ENCODE assay signal across 9 cellular contexts in the genomic region with DNA sequence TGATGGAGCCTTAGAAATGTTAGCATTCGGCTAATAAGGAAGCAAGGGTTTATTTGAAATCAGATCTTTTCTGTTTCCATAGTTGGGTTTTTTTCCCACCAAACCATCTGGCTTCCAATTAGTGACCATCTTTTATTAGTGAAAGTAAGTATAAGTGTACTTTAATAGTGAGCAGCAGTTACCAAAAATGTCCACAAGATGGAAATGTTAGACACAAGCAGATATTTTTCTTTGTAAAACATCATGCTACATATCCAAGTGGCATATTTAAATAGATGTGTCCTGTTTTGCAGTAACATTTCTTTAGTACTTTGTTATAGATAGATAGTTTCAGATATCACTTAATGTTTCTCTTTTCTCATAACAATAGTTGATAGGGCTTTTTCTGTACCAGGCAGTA. TPM values are rescaled to one million over a fixed set of nuclear protein-coding genes. Genes with fewer than 3 reads are reported as not detected.
DNase-seq lines count a peak whose midpoint lies in the region; ATAC-seq, FAIRE-seq and TF ChIP-seq lines count a peak whose summit lies in the region.
"Had no signal": no experiment of that assay in that cellular context is flagged by ENCODE, and none has a peak within 500 bp of the region (broad histone marks: within the 10 kb centered on the region; RNA-seq: fewer than 3 reads in every experiment).

No MANE protein-coding gene starts in this region.

- H3K27ac Mint-ChIP-seq in activated CD8-positive, alpha-beta T cell treated with anti-CD3 and anti-CD28 coated beads for 36 hours, result no peak overlapping the region
- H3K27ac Mint-ChIP-seq in activated CD8-positive, alpha-beta T cell treated with anti-CD3 and anti-CD28 coated beads, Interleukin-2, amount 10 ng/mL, durations not matched to agents 7 days and 5 days, result no peak overlapping the region
- H3K27ac Mint-ChIP-seq: activated naive CD4-positive, alpha-beta T cell treated with anti-CD3 and anti-CD28 coated beads, Interleukin-2, amount 50 U/mL, for 24 hours had no signal

- H3K4me1 ChIP-seq in pancreas, result no peaks in the 10 kb centered on the region
- H3K4me1 ChIP-seq in mesendoderm (ENCODE audit: control insufficient read depth, low read depth, low read length), result no peaks in the 10 kb centered on the region

- no peak overlapping the region for H3K56ac ChIP-seq in mesendoderm (ENCODE audit: low read length)

- no peak overlapping the region for H3K4me3 ChIP-seq in dorsolateral prefrontal cortex
- no peak overlapping the region for H3K4me3 ChIP-seq in pancreas
- H3K4me3 ChIP-seq in mesendoderm (ENCODE audit: low read length), result no peak overlapping the region

- no peak overlapping the region for H3K9ac ChIP-seq in mesendoderm (ENCODE audit: low read length)

- intact Hi-C loops in activated CD8-positive, alpha-beta T cell treated with anti-CD3 and anti-CD28 coated beads for 36 hours (cut with micrococcal nuclease), result no loop called here
- intact Hi-C loops in dorsolateral prefrontal cortex (cut with DNase I) (no loop called here), pancreas (cut with DNase I) (no loop called here)

- H4K5ac ChIP-seq in mesendoderm (ENCODE audit: low read length), result no peak overlapping the region

- H3K79me1 ChIP-seq in mesendoderm (ENCODE audit: low read length), result no peaks in the 10 kb centered on the region

- H3K4me1 Mint-ChIP-seq in activated CD8-positive, alpha-beta T cell treated with anti-CD3 and anti-CD28 coated beads for 36 hours (ENCODE audit: low read depth), result peaks cover 8% of the 10 kb centered on the region
- H3K4me1 Mint-ChIP-seq in activated CD8-positive, alpha-beta T cell treated with anti-CD3 and anti-CD28 coated beads, Interleukin-2, amount 10 ng/mL, durations not matched to agents 7 days and 5 days (ENCODE audit: low read depth), result no peaks in the 10 kb centered on the region

- H3K36me3 ChIP-seq in pancreas (no peaks in the 10 kb centered on the region), mesendoderm (ENCODE audit: control insufficient read depth, insufficient read depth, low read length) (no peaks in the 10 kb centered on the region)

- 77 to 92% methylated on average over 1 of the region's 1 CpG for WGBS in pancreas, 2 donors
- WGBS in mesendoderm (ENCODE audit: extremely low coverage, insufficient coverage, low lambda C conversion rate), result no CpG with 5 or more reads among the region's 1 CpG

- H3K36me3 Mint-ChIP-seq in activated CD8-positive, alpha-beta T cell treated with anti-CD3 and anti-CD28 coated beads for 36 hours (ENCODE audit: low read depth), result peaks cover 34% of the 10 kb centered on the region
- peaks cover 46% of the 10 kb centered on the region for H3K36me3 Mint-ChIP-seq in activated CD8-positive, alpha-beta T cell treated with anti-CD3 and anti-CD28 coated beads, Interleukin-2, amount 10 ng/mL, durations not matched to agents 7 days and 5 days (ENCODE audit: low read depth)

- no peaks in the 10 kb centered on the region for H3K9me3 ChIP-seq in pancreas

- no peaks in the 10 kb centered on the region for H3K27me3 Mint-ChIP-seq in activated CD8-positive, alpha-beta T cell treated with anti-CD3 and anti-CD28 coated beads for 36 hours
- no peaks in the 10 kb centered on the region for H3K27me3 Mint-ChIP-seq in activated CD8-positive, alpha-beta T cell treated with anti-CD3 and anti-CD28 coated beads, Interleukin-2, amount 10 ng/mL, durations not matched to agents 7 days and 5 days (ENCODE audit: low read depth)
- H3K27me3 Mint-ChIP-seq: activated naive CD4-positive, alpha-beta T cell treated with anti-CD3 and anti-CD28 coated beads, Interleukin-2, amount 50 U/mL, for 24 hours had no signal

- ATAC-seq in activated CD8-positive, alpha-beta T cell treated with anti-CD3 and anti-CD28 coated beads for 36 hours, result no peak
- ATAC-seq in activated CD8-positive, alpha-beta T cell treated with anti-CD3 and anti-CD28 coated beads, Interleukin-2, amount 10 ng/mL, durations not matched to agents 7 days and 5 days, result no peak
- ATAC-seq in pancreas (peak in 3 of 4 donors; percentile 56 to 60 (median 58)), GM21576 (IDR thresholded peaks at IDR 0.05; ENCODE audit: unreplicated experiment) (no peak), GM19324 (IDR thresholded peaks at IDR 0.05; ENCODE audit: low FRiP score, unreplicated experiment) (no peak)

- H3K27ac ChIP-seq in dorsolateral prefrontal cortex, result no peak overlapping the region
- no peak overlapping the region for H3K27ac ChIP-seq in pancreas
- H3K27ac ChIP-seq in mesendoderm (ENCODE audit: low read depth, low read length), result no peak overlapping the region

- CTCF ChIA-PET in activated CD8-positive, alpha-beta T cell treated with anti-CD3 and anti-CD28 coated beads for 36 hours (lab: Charles Lee), result interaction anchor here (1.4 to 7.5 kb wide), 2 partner anchors 31 to 182 kb away, joined by 3 to 40 read pairs; no protein-coding TSS in a partner anchor
- CTCF ChIA-PET in activated CD8-positive, alpha-beta T cell treated with anti-CD3 and anti-CD28 coated beads, Interleukin-2, amount 10 ng/mL, durations not matched to agents 7 days and 5 days (lab: Charles Lee), result interaction anchor here (0.9 to 5.0 kb wide), 5 partner anchors 30 to 250 kb away, joined by 3 to 26 read pairs (median 4); no protein-coding TSS in a partner anchor

- no peak overlapping the region for H3K4ac ChIP-seq in mesendoderm (ENCODE audit: low read depth, low read length)

- no peak overlapping the region for H3K4me3 Mint-ChIP-seq in activated CD8-positive, alpha-beta T cell treated with anti-CD3 and anti-CD28 coated beads for 36 hours
- H3K4me3 Mint-ChIP-seq in activated CD8-positive, alpha-beta T cell treated with anti-CD3 and anti-CD28 coated beads, Interleukin-2, amount 10 ng/mL, durations not matched to agents 7 days and 5 days, result no peak overlapping the region
- H3K4me3 Mint-ChIP-seq: activated naive CD4-positive, alpha-beta T cell treated with anti-CD3 and anti-CD28 coated beads, Interleukin-2, amount 50 U/mL, for 24 hours had no signal

- H2AK5ac ChIP-seq in mesendoderm (ENCODE audit: low read length), result no peak overlapping the region

- no peak for FAIRE-seq in pancreas (lab: Jason Lieb, UNC)

- POLR2A ChIA-PET in activated CD8-positive, alpha-beta T cell treated with anti-CD3 and anti-CD28 coated beads for 36 hours (lab: Charles Lee), result interaction anchor here (0.6 kb wide), 1 partner anchor 175 kb away, joined by 3 read pairs; no protein-coding TSS in a partner anchor
- POLR2A ChIA-PET in activated CD8-positive, alpha-beta T cell treated with anti-CD3 and anti-CD28 coated beads, Interleukin-2, amount 10 ng/mL, durations not matched to agents 7 days and 5 days (lab: Charles Lee), result no interaction called here

- no peak overlapping the region for H2BK5ac ChIP-seq in mesendoderm (ENCODE audit: low read length)

- no peak overlapping the region for H4K8ac ChIP-seq in mesendoderm (ENCODE audit: low read depth, low read length)

- no peak overlapping the region for H3K23ac ChIP-seq in mesendoderm (ENCODE audit: low read length)

- H3K27me3 ChIP-seq in dorsolateral prefrontal cortex (no peaks in the 10 kb centered on the region), pancreas (no peaks in the 10 kb centered on the region), mesendoderm (ENCODE audit: insufficient read depth, low read length, poor library complexity) (no peaks in the 10 kb centered on the region)

- peak; percentile 25 for TF ChIP-seq CTCF in activated CD8-positive, alpha-beta T cell treated with anti-CD3 and anti-CD28 coated beads for 36 hours (IDR thresholded peaks at IDR 0.05)
- TF ChIP-seq CTCF in dorsolateral prefrontal cortex (IDR thresholded peaks at IDR 0.05 in 54 of 56, conservative IDR thresholded peaks at IDR 0.05 in 2 of 56; ENCODE audit: low read depth in 1 of 56, partially characterized antibody in 56 of 56) (peak; percentile 43 to 76 (median 66)), pancreas (IDR thresholded peaks at IDR 0.05) (peak in 1 of 4 donors; percentile 18)

- no peak overlapping the region for H3K4me2 ChIP-seq in mesendoderm (ENCODE audit: low read length)

- DNase-seq in activated CD8-positive, alpha-beta T cell treated with anti-CD3 and anti-CD28 coated beads for 36 hours, result no peak
- no peak for DNase-seq in activated CD8-positive, alpha-beta T cell treated with anti-CD3 and anti-CD28 coated beads, Interleukin-2, amount 10 ng/mL, durations not matched to agents 7 days and 5 days
- DNase-seq in NCI-H446 (lab: John Stamatoyannopoulos, UW), result peak; percentile 36 to 48
- no peak for DNase-seq in dorsolateral prefrontal cortex
- DNase-seq in pancreas, result no peak
- DNase-seq in mesendoderm, result no peak

- H3K9me3 Mint-ChIP-seq in activated CD8-positive, alpha-beta T cell treated with anti-CD3 and anti-CD28 coated beads for 36 hours, result no peaks in the 10 kb centered on the region
- no peaks in the 10 kb centered on the region for H3K9me3 Mint-ChIP-seq in activated CD8-positive, alpha-beta T cell treated with anti-CD3 and anti-CD28 coated beads, Interleukin-2, amount 10 ng/mL, durations not matched to agents 7 days and 5 days (ENCODE audit: insufficient read depth)
- H3K9me3 Mint-ChIP-seq: activated naive CD4-positive, alpha-beta T cell treated with anti-CD3 and anti-CD28 coated beads, Interleukin-2, amount 50 U/mL, for 24 hours had no signal

- H2BK120ac ChIP-seq in mesendoderm (ENCODE audit: low read depth, low read length), result no peak overlapping the region

- H3K79me2 ChIP-seq in mesendoderm (ENCODE audit: control insufficient read depth, insufficient read depth, low read length), result no peaks in the 10 kb centered on the region

- no peak overlapping the region for H2BK15ac ChIP-seq in mesendoderm (replicated peaks; ENCODE audit: low read depth)

- no peak overlapping the region for H3K18ac ChIP-seq in mesendoderm (ENCODE audit: low read length)

RNA-seq across cellular contexts. Expression of a gene that starts 28.8 kb away (rescaled TPM):
- 10 to 100 TPM; 54.0 to 60.9 TPM for total RNA-seq in activated CD8-positive, alpha-beta T cell treated with anti-CD3 and anti-CD28 coated beads for 36 hours
- total RNA-seq in activated CD8-positive, alpha-beta T cell treated with anti-CD3 and anti-CD28 coated beads, Interleukin-2, amount 10 ng/mL, durations not matched to agents 7 days and 5 days, result 10 to 100 TPM; 49.9 to 51.0 TPM
- total RNA-seq in dorsolateral prefrontal cortex, result 10 to 100 TPM in 98 of 120 experiments, 1 to 10 TPM in 22; 5.6 to 22.9 (median 12.7) TPM
- 10 to 100 TPM in 3 of 6 donors, 1 to 10 TPM in 3; 8.3 to 14.6 (median 10.6) TPM for total RNA-seq in pancreas
- polyA plus RNA-seq in pancreas, result 10 to 100 TPM in 1 of 2 donors, 1 to 10 TPM in 1; 6.0 to 15.6 TPM
- 34.6 TPM for polyA plus RNA-seq in mesendoderm (2013, experiment 1 of 2)
- polyA plus RNA-seq in mesendoderm (2013, experiment 2 of 2), result 34.4 TPM

RNA-seq across cellular contexts. Expression of a gene that starts 40.2 kb away (rescaled TPM):
- not detected for total RNA-seq in activated CD8-positive, alpha-beta T cell treated with anti-CD3 and anti-CD28 coated beads for 36 hours
- total RNA-seq in activated CD8-positive, alpha-beta T cell treated with anti-CD3 and anti-CD28 coated beads, Interleukin-2, amount 10 ng/mL, durations not matched to agents 7 days and 5 days, result not detected
- 10 to 100 TPM in 8 of 120 experiments, 1 to 10 TPM in 110, under 1 TPM in 2; 0.60 to 45.8 (median 4.0) TPM for total RNA-seq in dorsolateral prefrontal cortex
- total RNA-seq in pancreas, result 100 to 1,000 TPM in 2 of 6 donors, 10 to 100 TPM in 4; 14.0 to 591 (median 39.3) TPM
- 10 to 100 TPM; 10.1 to 29.4 TPM for polyA plus RNA-seq in pancreas
- 0.08 TPM for polyA plus RNA-seq in mesendoderm (2013, experiment 1 of 2)
- 0.06 TPM for polyA plus RNA-seq in mesendoderm (2013, experiment 2 of 2)

Comparison
In these comparisons a context has a peak if more than half of its experiments do, and no peak if none do; other contexts are left out.
1. ATAC-seq: peak in pancreas (3 of 4); none in activated CD8-positive, alpha-beta T cell treated with anti-CD3 and anti-CD28 coated beads for 36 hours (single experiment), activated CD8-positive, alpha-beta T cell treated with anti-CD3 and anti-CD28 coated beads, Interleukin-2, amount 10 ng/mL, durations not matched to agents 7 days and 5 days (single experiment), GM21576 (single experiment) and GM19324 (single experiment).
2. DNase-seq: peak in NCI-H446 (2 of 2); none in activated CD8-positive, alpha-beta T cell treated with anti-CD3 and anti-CD28 coated beads for 36 hours (single experiment), activated CD8-positive, alpha-beta T cell treated with anti-CD3 and anti-CD28 coated beads, Interleukin-2, amount 10 ng/mL, durations not matched to agents 7 days and 5 days (single experiment), dorsolateral prefrontal cortex (0 of 10), pancreas (0 of 6) and mesendoderm (single experiment).